Comparison of ENCODE assay signal across 11 cellular contexts in genomic region chr21:33332143-33332542, GRCh38. TPM values are rescaled to one million over a fixed set of nuclear protein-coding genes. Genes with fewer than 3 reads are reported as not detected.
A peak's percentile ranks its signal among the peaks of the same experiment; 100 is the strongest.
DNase-seq lines count a peak whose midpoint lies in the region; ATAC-seq and TF ChIP-seq lines count a peak whose summit lies in the region.
"Had no signal": no experiment of that assay in that cellular context is flagged by ENCODE, and none has a peak within 500 bp of the region (broad histone marks: within the 10 kb centered on the region; RNA-seq: fewer than 3 reads in every experiment).

No MANE protein-coding gene starts in this region.

- no peak overlapping the region for H3K4me3 Mint-ChIP-seq in stimulated activated naive CD8-positive, alpha-beta T cell treated with anti-CD3 and anti-CD28 coated beads, Interleukin-15, Interleukin-2, amounts not matched to agents 100 ng/mL and 50 ng/mL, for 24 hours

- no peak for TF ChIP-seq CTCF in MM.1S (IDR thresholded peaks at IDR 0.05; ENCODE audit: low read length)
- no peak for TF ChIP-seq CTCF in smooth muscle cell (IDR thresholded peaks at IDR 0.05; ENCODE audit: borderline replicate concordance, insufficient read depth, poor library complexity, severe bottlenecking)

- H3K9me3 Mint-ChIP-seq in stimulated activated naive CD8-positive, alpha-beta T cell treated with anti-CD3 and anti-CD28 coated beads, Interleukin-15, Interleukin-2, amounts not matched to agents 100 ng/mL and 50 ng/mL, for 24 hours, result peaks cover 14% of the 10 kb centered on the region

- H3K27me3 ChIP-seq in MM.1S (replicated peaks; ENCODE audit: insufficient read depth, low read length) (no peaks in the 10 kb centered on the region), smooth muscle cell (ENCODE audit: low read depth) (no peaks in the 10 kb centered on the region)
- H3K27me3 ChIP-seq: BE2C had no signal

- H3K79me2 ChIP-seq in MM.1S (ENCODE audit: low read length) (peaks cover 85% of the 10 kb centered on the region), smooth muscle cell (ENCODE audit: low read depth) (peaks cover 75% of the 10 kb centered on the region)

- H3K36me3 Mint-ChIP-seq in stimulated activated naive CD8-positive, alpha-beta T cell treated with anti-CD3 and anti-CD28 coated beads, Interleukin-15, Interleukin-2, amounts not matched to agents 100 ng/mL and 50 ng/mL, for 24 hours (ENCODE audit: low read depth), result peaks cover 25% of the 10 kb centered on the region

- H3K9ac ChIP-seq in MM.1S (ENCODE audit: low read length) (peak overlapping the region; percentile 54; the same call in 1 of the 2 replicates), smooth muscle cell (ENCODE audit: low read depth) (no peak overlapping the region)

- WGBS in smooth muscle cell (ENCODE audit: low lambda C conversion rate), result 81% methylated on average over 1 of the region's 1 CpG

- H3K9me2 ChIP-seq in MM.1S (replicated peaks; ENCODE audit: insufficient read depth, low read length), result no peaks in the 10 kb centered on the region

- no peaks in the 10 kb centered on the region for H3K27me3 Mint-ChIP-seq in stimulated activated naive CD8-positive, alpha-beta T cell treated with anti-CD3 and anti-CD28 coated beads, Interleukin-15, Interleukin-2, amounts not matched to agents 100 ng/mL and 50 ng/mL, for 24 hours

- H3K9me3 ChIP-seq in MM.1S (replicated peaks; ENCODE audit: insufficient read depth, low read length) (no peaks in the 10 kb centered on the region), smooth muscle cell (replicated peaks; ENCODE audit: low read depth) (no peaks in the 10 kb centered on the region)

- DNase-seq in stimulated activated naive CD8-positive, alpha-beta T cell treated with anti-CD3 and anti-CD28 coated beads, Interleukin-15, Interleukin-2, amounts not matched to agents 100 U/mL and 50 U/mL, for 24 hours, result no peak
- DNase-seq in MM.1S (peak; percentile 94), smooth muscle cell (lab: John Stamatoyannopoulos, UW; ENCODE audit: unreplicated experiment) (no peak), putamen (ENCODE audit: low spot score) (no peak), NCI-H510A (lab: John Stamatoyannopoulos, UW) (no peak), GF-D8 (lab: John Stamatoyannopoulos, UW) (no peak)
- DNase-seq: activated CD4-positive, alpha-beta T cell treated with anti-CD3 and anti-CD28 coated beads for 48 hours; BE2C; glutamatergic neuron had no signal

- no peak overlapping the region for H2AFZ ChIP-seq in MM.1S (ENCODE audit: low read length)
- H2AFZ ChIP-seq in smooth muscle cell (ENCODE audit: low read depth), result no peak overlapping the region

- H3K27ac Mint-ChIP-seq in stimulated activated naive CD8-positive, alpha-beta T cell treated with anti-CD3 and anti-CD28 coated beads, Interleukin-15, Interleukin-2, amounts not matched to agents 100 ng/mL and 50 ng/mL, for 24 hours, result peak overlapping the region; percentile 32

- H4K20me1 ChIP-seq in MM.1S (ENCODE audit: insufficient read depth, low read length) (no peaks in the 10 kb centered on the region), smooth muscle cell (ENCODE audit: low read depth) (peaks cover 37% of the 10 kb centered on the region)

- 0 out of 2 replicates have a peak overlapping the region, but pooled peaks have one; percentile 2 for H3K4me3 ChIP-seq in MM.1S (ENCODE audit: low read length)
- no peak overlapping the region for H3K4me3 ChIP-seq in smooth muscle cell

- H3K36me3 ChIP-seq in MM.1S (replicated peaks; ENCODE audit: insufficient read depth, low read length), result peaks cover 16% of the 10 kb centered on the region
- peaks cover 11% of the 10 kb centered on the region for H3K36me3 ChIP-seq in smooth muscle cell (ENCODE audit: low read depth)

- H3K4me1 Mint-ChIP-seq in stimulated activated naive CD8-positive, alpha-beta T cell treated with anti-CD3 and anti-CD28 coated beads, Interleukin-15, Interleukin-2, amounts not matched to agents 100 ng/mL and 50 ng/mL, for 24 hours (ENCODE audit: low read depth), result peaks cover 50% of the 10 kb centered on the region

- H3F3A ChIP-seq in MM.1S (ENCODE audit: insufficient read depth, low read length) (peaks cover 46% of the 10 kb centered on the region), smooth muscle cell (ENCODE audit: low read depth) (no peaks in the 10 kb centered on the region)

- H3K4me2 ChIP-seq in MM.1S (ENCODE audit: low read depth, low read length), result peak overlapping the region; percentile 64
- H3K4me2 ChIP-seq in smooth muscle cell, result no peak overlapping the region

- H3K4me1 ChIP-seq in MM.1S (ENCODE audit: low read length) (peaks cover 64% of the 10 kb centered on the region), smooth muscle cell (ENCODE audit: low read depth) (no peaks in the 10 kb centered on the region)
- H3K4me1 ChIP-seq: BE2C had no signal

- H3K27ac ChIP-seq in MM.1S (ENCODE audit: low read length) (peak overlapping the region; percentile 93), smooth muscle cell (ENCODE audit: low read depth) (no peak overlapping the region)

- no peak for ATAC-seq in stimulated activated naive CD8-positive, alpha-beta T cell treated with anti-CD3 and anti-CD28 coated beads, Interleukin-15, Interleukin-2, amounts not matched to agents 100 U/mL and 50 U/mL, for 24 hours
- ATAC-seq in HG02642 (IDR thresholded peaks at IDR 0.05; ENCODE audit: poor library complexity, unreplicated experiment), result peak; percentile 78

RNA-seq across cellular contexts. Expression of gene IFNAR1, which starts 7.4 kb away (rescaled TPM):
- 56.6 and 93.0 TPM in 2 replicates for total RNA-seq in smooth muscle cell
- polyA plus RNA-seq in smooth muscle cell, result 36.7 and 37.1 TPM in 2 replicates
